ENCODE assay signal across 15 cellular contexts in the genomic region with DNA sequence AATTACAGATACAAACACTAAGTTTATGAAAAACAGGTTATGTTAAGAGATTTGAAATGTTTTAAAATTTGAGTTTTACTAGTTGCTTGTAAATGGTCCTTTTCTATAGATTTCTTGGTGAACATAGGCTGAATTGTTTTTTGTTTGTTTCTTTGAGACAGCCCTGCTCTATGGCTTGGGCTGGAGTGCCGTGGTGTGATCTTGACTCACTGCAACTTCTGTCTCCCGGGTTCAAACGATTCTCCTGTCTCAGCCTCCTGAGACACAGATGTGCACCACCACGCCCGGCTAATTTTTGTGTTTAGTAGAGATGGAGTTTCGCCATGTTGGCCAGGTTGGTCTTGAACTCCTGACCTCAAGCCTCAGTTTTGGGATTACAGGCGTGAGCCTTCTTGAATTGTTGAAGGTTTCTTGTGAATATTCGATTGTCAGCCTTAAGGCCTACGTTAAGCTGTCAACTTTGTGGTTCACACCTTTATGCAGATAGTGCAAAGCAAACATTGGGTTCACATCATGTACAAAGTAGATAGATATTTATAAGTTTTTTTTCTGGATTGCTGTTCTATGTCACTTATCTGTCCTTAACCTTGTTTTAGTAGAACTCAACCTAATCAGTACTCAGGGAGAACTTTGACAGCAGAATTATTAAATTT. TPM values are rescaled to one million over a fixed set of nuclear protein-coding genes. Genes with fewer than 3 reads are reported as not detected.
DNase-seq lines count a peak whose midpoint lies in the region; ATAC-seq, FAIRE-seq and TF ChIP-seq lines count a peak whose summit lies in the region.
"Had no signal": no experiment of that assay in that cellular context is flagged by ENCODE, and none has a peak within 500 bp of the region (broad histone marks: within the 10 kb centered on the region; RNA-seq: fewer than 3 reads in every experiment).

No MANE protein-coding gene starts in this region.

- H3K36me3 Mint-ChIP-seq in CD14-positive monocyte (peaks cover 17 to 42% of the 10 kb centered on the region in 2 donors), natural killer cell (no peaks in the 10 kb centered on the region)
- peaks cover 15% of the 10 kb centered on the region for H3K36me3 Mint-ChIP-seq in central memory CD8-positive, alpha-beta T cell (ENCODE audit: insufficient read depth)

- FAIRE-seq in GM19239 (lab: Jason Lieb, UNC), result peak; percentile 73
- FAIRE-seq: H54 had no signal

- DNase-seq in CD14-positive monocyte (ENCODE audit: low spot score), result no peak
- DNase-seq in GM19239 (ENCODE audit: insufficient read length, low spot score), result no peak
- DNase-seq in central memory CD8-positive, alpha-beta T cell (ENCODE audit: low spot score in 2 of 2), result peak in 1 of 2 donors; percentile 16
- DNase-seq in natural killer cell, result no peak
- DNase-seq in OCI-M1 (lab: John Stamatoyannopoulos, UW), result no peak
- no peak for DNase-seq in aorta
- DNase-seq in Ammon's horn (ENCODE audit: low spot score), result no peak
- DNase-seq in RKO (ENCODE audit: low spot score), result no peak
- DNase-seq: AML-193, GF-D8, NCI-H1436 treated with DMSO at 0.1 percent for 48 hours, NCI-H2081, NCI-H510A treated with DMSO at 0.1 percent for 48 hours had no signal

- H3K4me1 Mint-ChIP-seq in CD14-positive monocyte (peaks cover 19% of the 10 kb centered on the region), natural killer cell (peaks cover 47 to 60% of the 10 kb centered on the region in 2 donors)
- H3K4me1 Mint-ChIP-seq in central memory CD8-positive, alpha-beta T cell, result peaks cover 35% of the 10 kb centered on the region

- intact Hi-C loops in CD14-positive monocyte (cut with micrococcal nuclease), result loop anchor here in 1 of 2 donors (2.0 kb wide), 1 partner anchor 18 kb away; no protein-coding TSS in a partner anchor
- intact Hi-C loops in natural killer cell (cut with micrococcal nuclease), result no loop called here
- intact Hi-C loops in aorta (cut with DNase I), result no loop called here

- H3K4me1 ChIP-seq in aorta (ENCODE audit: control insufficient read depth in 1 of 2, insufficient read depth in 2 of 2, low read length in 2 of 2), result no peaks in the 10 kb centered on the region

- no peaks in the 10 kb centered on the region for H3K9me3 ChIP-seq in aorta (ENCODE audit: control insufficient read depth, low read length)

- no peak overlapping the region for H3K27ac ChIP-seq in aorta (ENCODE audit: low read depth in 1 of 2, low read length in 2 of 2)
- H3K27ac ChIP-seq: HL-60 had no signal

- H3K9me3 Mint-ChIP-seq in CD14-positive monocyte, result no peaks in the 10 kb centered on the region
- H3K9me3 Mint-ChIP-seq in central memory CD8-positive, alpha-beta T cell, result no peaks in the 10 kb centered on the region
- H3K9me3 Mint-ChIP-seq in natural killer cell, result no peaks in the 10 kb centered on the region

- H3K27ac Mint-ChIP-seq in CD14-positive monocyte (peak overlapping the region in 4 of 7 donors; percentile 7 to 60 (median 36)), natural killer cell (peak overlapping the region; percentile 83)
- H3K27ac Mint-ChIP-seq in central memory CD8-positive, alpha-beta T cell (ENCODE audit: low read depth), result no peak overlapping the region

- 89 to 93% methylated on average over 9 of the region's 9 CpGs for WGBS in aorta, 2 donors

- ATAC-seq in central memory CD8-positive, alpha-beta T cell (replicated peaks; ENCODE audit: extremely low read depth, poor library complexity, severe bottlenecking), result peak; percentile 87
- peak; percentile 83 to 94 (median 88) for ATAC-seq in natural killer cell
- ATAC-seq in aorta (ENCODE audit: low FRiP score), result no peak

- H3K36me3 ChIP-seq in aorta (ENCODE audit: control insufficient read depth in 1 of 2, insufficient read depth in 2 of 2, low read length in 1 of 2), result no peaks in the 10 kb centered on the region

- no peak for TF ChIP-seq CTCF in CD14-positive monocyte (IDR thresholded peaks at IDR 0.05)
- no peak for TF ChIP-seq CTCF in natural killer cell (IDR thresholded peaks at IDR 0.05)

- H3K27me3 Mint-ChIP-seq in CD14-positive monocyte (ENCODE audit: low read depth in 3 of 3) (no peaks in the 10 kb centered on the region), natural killer cell (ENCODE audit: low read depth in 2 of 2) (no peaks in the 10 kb centered on the region)
- no peaks in the 10 kb centered on the region for H3K27me3 Mint-ChIP-seq in central memory CD8-positive, alpha-beta T cell

- no peak overlapping the region for H3K4me3 ChIP-seq in aorta (ENCODE audit: low read length in 2 of 2)

- no peak overlapping the region for H3K4me3 Mint-ChIP-seq in CD14-positive monocyte
- peak overlapping the region; percentile 67 for H3K4me3 Mint-ChIP-seq in central memory CD8-positive, alpha-beta T cell
- peak overlapping the region; percentile 70 for H3K4me3 Mint-ChIP-seq in natural killer cell

- H3K27me3 ChIP-seq in aorta (ENCODE audit: control insufficient read depth in 1 of 2, insufficient read depth in 2 of 2, low read length in 1 of 2), result no peaks in the 10 kb centered on the region

RNA-seq across cellular contexts. Expression of a gene that starts 26.2 kb away (rescaled TPM):
- 1 to 10 TPM; 1.6 to 7.7 TPM for polyA plus RNA-seq in CD14-positive monocyte
- 100 to 1,000 TPM; 118 to 130 (median 120) TPM for total RNA-seq in natural killer cell
- total RNA-seq in aorta, result 10 to 100 TPM; 38.2 to 60.3 TPM
- 10 to 100 TPM; 13.0 to 25.7 TPM for polyA plus RNA-seq in aorta

Comparison
In these comparisons a context has a peak if more than half of its experiments do, and no peak if none do; other contexts are left out.
1. H3K4me3 Mint-ChIP-seq: peak in central memory CD8-positive, alpha-beta T cell (single experiment) and natural killer cell (single experiment); none in CD14-positive monocyte (0 of 2).